ENCODE assay signal across 22 cellular contexts in the genomic region with DNA sequence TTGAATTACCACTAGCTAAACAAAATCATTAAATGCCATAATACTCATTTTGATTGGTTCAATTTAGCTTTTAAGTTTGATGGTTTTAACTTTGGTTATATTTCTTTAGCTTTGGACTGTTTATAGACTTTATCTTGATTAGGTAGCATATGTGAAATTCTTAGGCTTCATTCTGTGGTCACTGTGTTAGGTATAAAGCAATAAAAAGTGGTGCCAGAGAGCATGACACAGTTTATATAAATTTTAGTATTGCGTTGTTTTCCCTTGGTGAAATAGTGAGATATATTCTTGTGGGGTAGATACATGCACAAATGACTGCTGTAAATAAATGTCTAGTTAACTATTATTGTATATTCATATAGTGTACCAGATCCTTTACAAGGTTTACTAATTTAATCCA.
"Had no signal": no experiment of that assay in that cellular context is flagged by ENCODE, and none has a peak within 500 bp of the region (broad histone marks: within the 10 kb centered on the region; RNA-seq: fewer than 3 reads in every experiment).

No MANE protein-coding gene starts in this region.

- H3K9me3 ChIP-seq: MG63 had no signal

- H3K4me3 ChIP-seq: MG63 had no signal

- ATAC-seq: activated CD8-positive, alpha-beta T cell treated with anti-CD3 and anti-CD28 coated beads, Interleukin-2, amount 10 ng/mL, durations not matched to agents 7 days and 5 days had no signal

- H3K27me3 ChIP-seq: MG63 had no signal

- H3K36me3 ChIP-seq: MG63, WERI-Rb-1 had no signal

- H3K9ac ChIP-seq: KMS-11 had no signal

- DNase-seq: activated CD4-positive, alpha-beta T cell treated with anti-CD3 and anti-CD28 coated beads for 48 hours; activated CD4-positive, alpha-beta T cell treated with anti-CD3 and anti-CD28 coated beads, Interleukin-2, amount 50 U/mL, for 4 hours; activated CD4-positive, CD25-positive, alpha-beta regulatory T cell treated with anti-CD3 and anti-CD28 coated beads, Interleukin-2, amount 50 U/mL, for 72 hours; activated CD8-positive, alpha-beta memory T cell treated with anti-CD3 and anti-CD28 coated beads, Interleukin-2, amount 50 U/mL, for 48 hours; activated CD8-positive, alpha-beta T cell treated with anti-CD3 and anti-CD28 coated beads, Interleukin-2, amount 10 ng/mL, durations not matched to agents 7 days and 5 days; activated naive CD4-positive, alpha-beta T cell; activated T-cell treated with anti-CD3 and anti-CD28 coated beads, Interleukin-2, amount 50 U/mL, for 1 hour; amygdala; caudate nucleus; MG63; MV-4-11; NCI-H1092 treated with DMSO at 0.1 percent for 48 hours; NCI-H1417 treated with DMSO at 0.1 percent for 48 hours; NCI-H1694; NCI-H2029 treated with DMSO at 0.1 percent for 48 hours; NCI-H510A treated with DMSO at 0.1 percent for 48 hours; NCI-H69; NK-92 treated with Interleukin-12 subunit alpha and Interleukin-12 subunit beta, amount 100 ng/mL, for 24 hours; SHP77 treated with DMSO at 0.1 percent for 48 hours; T-helper 2 cell; WERI-Rb-1 had no signal
